8 cellular contexts compared by ENCODE assay signal in the genomic region with DNA sequence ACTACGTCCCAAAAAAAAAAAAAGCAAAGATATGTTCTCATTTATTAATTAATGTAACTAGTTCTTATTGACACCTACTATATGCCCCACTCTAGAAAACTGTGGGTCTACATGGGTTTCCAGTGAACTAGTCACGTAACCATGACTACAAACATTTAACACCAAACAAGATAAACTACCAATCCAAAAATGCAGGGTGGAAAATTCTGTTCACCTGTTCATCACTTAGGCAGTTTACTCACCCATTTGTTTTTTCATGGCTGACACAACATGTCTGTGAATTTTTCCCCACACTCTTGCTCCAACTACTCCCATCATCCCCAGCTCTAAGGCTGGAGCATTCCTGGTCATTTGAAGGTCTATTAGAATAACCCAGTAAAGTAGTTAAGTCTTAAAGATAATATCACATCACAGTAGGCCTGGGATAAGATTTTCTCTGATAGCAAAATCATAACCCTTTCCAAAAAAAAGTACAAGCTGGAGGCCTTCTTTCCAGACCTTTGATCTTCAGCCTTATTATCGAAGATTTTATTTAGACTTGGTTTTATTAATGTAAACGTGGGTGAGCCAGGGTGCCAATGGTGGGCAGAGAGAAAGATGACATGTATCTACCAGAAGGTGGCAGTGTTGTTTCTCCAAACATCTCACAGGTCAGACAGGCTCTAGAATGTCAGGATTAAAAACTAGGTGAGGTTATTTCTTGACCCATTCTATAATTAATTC.
DNase-seq lines count a peak whose midpoint lies in the region; ATAC-seq and TF ChIP-seq lines count a peak whose summit lies in the region.

No MANE protein-coding gene starts in this region.

- H3K27ac ChIP-seq in Karpas-422 (ENCODE audit: low read length), result no peak overlapping the region
- H3K27ac ChIP-seq in PC-9, result no peak overlapping the region
- H3K27ac ChIP-seq in stomach, result no peak overlapping the region

- ATAC-seq in GM19324 (IDR thresholded peaks at IDR 0.05; ENCODE audit: low FRiP score, unreplicated experiment), result peak; percentile 46

- TF ChIP-seq CTCF in PC-9 (conservative IDR thresholded peaks at IDR 0.05), result peak; percentile 87
- peak; percentile 53 for TF ChIP-seq CTCF in cardiac fibroblast (IDR thresholded peaks at IDR 0.05; ENCODE audit: low read depth, low read length)
- peak; percentile 54 for TF ChIP-seq CTCF in kidney epithelial cell (IDR thresholded peaks at IDR 0.05; ENCODE audit: insufficient read depth, low read length, poor library complexity, severe bottlenecking)
- TF ChIP-seq CTCF in stomach (IDR thresholded peaks at IDR 0.05), result peak in 5 of 7 experiments; percentile 43 to 84 (median 67)

- H3F3A ChIP-seq in PC-9 (ENCODE audit: insufficient read depth, low read depth), result no peaks in the 10 kb centered on the region

- H3K9me2 ChIP-seq in Karpas-422 (replicated peaks; ENCODE audit: insufficient read depth, low read length) (no peaks in the 10 kb centered on the region), PC-9 (ENCODE audit: insufficient read depth) (no peaks in the 10 kb centered on the region)

- intact Hi-C loops in PC-9 (cut with micrococcal nuclease; ENCODE audit: unreplicated experiment) (loop anchor here (1.0 to 10.0 kb wide), 8 partner anchors 62 to 450 kb away; a partner anchor contains a TSS), stomach (cut with DNase I; ENCODE audit: low total_unique reads) (loop anchor here (5.0 kb wide), 1 partner anchor 315 kb away; no protein-coding TSS in a partner anchor)

- CTCF ChIA-PET in PC-9 (lab: Charles Lee), result no interaction called here

- no peak for TF ChIP-seq EP300 in stomach (IDR thresholded peaks at IDR 0.05)

- H3K4me1 ChIP-seq in Karpas-422 (ENCODE audit: low read length) (0 out of 2 replicates have a peak, but pooled peaks cover 4% of the 10 kb centered on the region), PC-9 (replicated peaks; ENCODE audit: insufficient read depth) (no peaks in the 10 kb centered on the region), stomach (no peaks in the 10 kb centered on the region)

- POLR2A ChIA-PET in PC-9 (lab: Charles Lee; ENCODE audit: unreplicated experiment), result no interaction called here

- H2AFZ ChIP-seq in Karpas-422 (ENCODE audit: low read length), result no peak overlapping the region
- H2AFZ ChIP-seq in PC-9, result no peak overlapping the region

- H3K36me3 ChIP-seq in Karpas-422 (ENCODE audit: insufficient read depth, low read length) (no peaks in the 10 kb centered on the region), PC-9 (ENCODE audit: low read depth) (no peaks in the 10 kb centered on the region), kidney epithelial cell (ENCODE audit: control insufficient read depth, insufficient read depth, low read length) (no peaks in the 10 kb centered on the region), stomach (no peaks in the 10 kb centered on the region)

- no peak overlapping the region for H3K9ac ChIP-seq in Karpas-422 (ENCODE audit: low read length)

- no peak overlapping the region for H3K4me3 ChIP-seq in Karpas-422 (ENCODE audit: low read length)
- H3K4me3 ChIP-seq in PC-9, result no peak overlapping the region
- H3K4me3 ChIP-seq in cardiac fibroblast (replicated peaks in 1 of 2; ENCODE audit: low read depth in 2 of 2, low read length in 2 of 2), result no peak overlapping the region
- no peak overlapping the region for H3K4me3 ChIP-seq in kidney epithelial cell (ENCODE audit: low read depth, low read length)
- no peak overlapping the region for H3K4me3 ChIP-seq in stomach

- H3K79me2 ChIP-seq in Karpas-422 (ENCODE audit: low read length) (no peaks in the 10 kb centered on the region), PC-9 (ENCODE audit: low read depth) (no peaks in the 10 kb centered on the region)

- TF ChIP-seq POLR2A in stomach (IDR thresholded peaks at IDR 0.05), result no peak

- H3K4me2 ChIP-seq in Karpas-422 (ENCODE audit: low read depth, low read length, poor library complexity, severe bottlenecking) (no peak overlapping the region), PC-9 (no peak overlapping the region)

- peak; percentile 66 for DNase-seq in D341Med (ENCODE audit: low spot score)
- DNase-seq in Karpas-422, result peak; percentile 91
- DNase-seq in PC-9, result peak; percentile 25 to 56
- DNase-seq in cardiac fibroblast (ENCODE audit: low read depth in 2 of 2), result peak; percentile 79 to 82
- DNase-seq in kidney epithelial cell (ENCODE audit: low read depth), result peak; percentile 19
- DNase-seq in stomach, result no peak
- no peak for DNase-seq in activated CD4-positive, CD25-positive, alpha-beta regulatory T cell (lab: John Stamatoyannopoulos, UW)

- H4K20me1 ChIP-seq in Karpas-422 (ENCODE audit: insufficient read depth, low read depth, low read length), result no peaks in the 10 kb centered on the region
- H4K20me1 ChIP-seq in PC-9 (ENCODE audit: insufficient read depth), result no peaks in the 10 kb centered on the region

- WGBS in stomach, 5 donors, result 37 to 44% (median 40%) methylated on average over 4 of the region's 4 CpGs

- no TSS peak for BruUV-seq in PC-9 (replicated peaks; lab: Mats Ljungman, UMichigan)

- H3K9me3 ChIP-seq in Karpas-422 (ENCODE audit: low read length), result no peaks in the 10 kb centered on the region
- H3K9me3 ChIP-seq in PC-9 (ENCODE audit: insufficient read depth, low read depth), result no peaks in the 10 kb centered on the region
- no peaks in the 10 kb centered on the region for H3K9me3 ChIP-seq in stomach

- H3K27me3 ChIP-seq in Karpas-422 (ENCODE audit: low read length) (no peaks in the 10 kb centered on the region), PC-9 (ENCODE audit: insufficient read depth, low read depth) (no peaks in the 10 kb centered on the region), kidney epithelial cell (ENCODE audit: control insufficient read depth, insufficient read depth, low read length) (no peaks in the 10 kb centered on the region), stomach (no peaks in the 10 kb centered on the region)

Comparison
In these comparisons a context has a peak if more than half of its experiments do, and no peak if none do; other contexts are left out.
1. DNase-seq: peak in D341Med (single experiment), Karpas-422 (single experiment), PC-9 (2 of 2), cardiac fibroblast (2 of 2) and kidney epithelial cell (single experiment); none in stomach (single experiment) and activated CD4-positive, CD25-positive, alpha-beta regulatory T cell (0 of 4).
2. Peak in every context shown above with its lines, with median percentiles within 50 percentile points of each other: CTCF ChIP-seq.